Comparison of ENCODE assay signal across 11 cellular contexts in the genomic region with DNA sequence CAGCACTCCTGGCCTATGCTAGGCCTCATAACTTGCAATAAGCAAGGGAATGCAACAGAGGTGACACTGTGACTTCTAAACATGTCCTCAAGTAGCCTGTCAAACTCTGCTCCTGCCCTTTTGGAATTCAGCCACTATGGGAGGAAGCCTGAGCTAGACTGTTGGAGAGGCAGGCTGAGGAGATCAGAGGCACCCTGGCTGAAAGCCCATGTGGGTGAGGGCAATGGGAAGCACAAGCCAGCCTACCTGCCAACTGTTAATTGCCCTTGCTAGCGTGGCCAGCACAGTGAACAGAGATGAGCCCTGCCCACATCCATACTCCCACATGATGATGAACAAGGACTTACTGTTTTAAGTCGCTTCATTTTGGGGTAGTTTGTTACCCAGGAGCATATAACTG. TPM values are rescaled to one million over a fixed set of nuclear protein-coding genes. Genes with fewer than 3 reads are reported as not detected.
DNase-seq lines count a peak whose midpoint lies in the region; ATAC-seq and TF ChIP-seq lines count a peak whose summit lies in the region.
"Had no signal": no experiment of that assay in that cellular context is flagged by ENCODE, and none has a peak within 500 bp of the region (broad histone marks: within the 10 kb centered on the region; RNA-seq: fewer than 3 reads in every experiment).

No MANE protein-coding gene starts in this region.

- in situ Hi-C loops in G401 (cut with HindIII; ENCODE audit: low sequenced_read_pairs) = no loop called here

- DNase-seq in G401 (ENCODE audit: low spot score) (peak; percentile 92), WTC11 (ENCODE audit: low spot score) (no peak), left ventricle myocardium superior (peak; percentile 84), NCI-H2107 treated with DMSO at 0.1 percent for 48 hours (lab: John Stamatoyannopoulos, UW; ENCODE audit: unreplicated experiment) (no peak)
- DNase-seq in activated CD4-positive, alpha-beta T cell treated with anti-CD3 and anti-CD28 coated beads, Interleukin-2, amount 50 U/mL, for 4 hours = no peak
- DNase-seq: effector memory CD4-positive, alpha-beta T cell; stimulated activated naive CD4-positive, alpha-beta T cell treated with Interleukin-2 at 50 U/mL for 16 hours had no signal

- peaks cover 4% of the 10 kb centered on the region for H3K4me1 ChIP-seq in rectal smooth muscle tissue (ENCODE audit: control insufficient read depth, insufficient read depth, low read length)

- ATAC-seq in WTC11 (no peak), left ventricle myocardium superior (peak; percentile 95), HG03469 (IDR thresholded peaks at IDR 0.05; ENCODE audit: unreplicated experiment) (no peak), HG03521 (IDR thresholded peaks at IDR 0.05; ENCODE audit: unreplicated experiment) (no peak)

- POLR2A ChIA-PET in WTC11 (lab: Charles Lee) = interaction anchor here (0.7 kb wide), 1 partner anchor 46 kb away, joined by 4 read pairs; no protein-coding TSS in a partner anchor

- peaks cover 24% of the 10 kb centered on the region for H3K4me1 Mint-ChIP-seq in WTC11

- no peak for TF ChIP-seq CTCF in WTC11 (IDR thresholded peaks at IDR 0.05)

- no peak overlapping the region for H3K27ac ChIP-seq in rectal smooth muscle tissue (ENCODE audit: low read depth, low read length)
- H3K27ac ChIP-seq: ovary had no signal

- H3K27ac Mint-ChIP-seq in WTC11 = peak overlapping the region; percentile 65; the same call in 1 of the 2 replicates

- H3K36me3 Mint-ChIP-seq in WTC11 = peaks cover 56% of the 10 kb centered on the region

- H3K9me3 Mint-ChIP-seq in WTC11 = peaks cover 22% of the 10 kb centered on the region

- no peak overlapping the region for H3K4me3 Mint-ChIP-seq in WTC11

- peak overlapping the region; percentile 6 for H3K9ac ChIP-seq in rectal smooth muscle tissue (ENCODE audit: low read length)

- no peak overlapping the region for H3K4me3 ChIP-seq in rectal smooth muscle tissue (ENCODE audit: low read length)
- H3K4me3 ChIP-seq: ovary had no signal

- H3K27me3 Mint-ChIP-seq in WTC11 (ENCODE audit: low read depth) = no peaks in the 10 kb centered on the region

- intact Hi-C loops in left ventricle myocardium superior (cut with micrococcal nuclease) = no loop called here

- CTCF ChIA-PET in WTC11 (lab: Charles Lee) = interaction anchor here (1.1 kb wide), 1 partner anchor 14 kb away, joined by 3 read pairs; no protein-coding TSS in a partner anchor

- H3K27me3 ChIP-seq in rectal smooth muscle tissue (ENCODE audit: control insufficient read depth, insufficient read depth, low read length) = no peaks in the 10 kb centered on the region
- H3K27me3 ChIP-seq: ovary had no signal

- peaks cover 8% of the 10 kb centered on the region for H3K36me3 ChIP-seq in rectal smooth muscle tissue (ENCODE audit: control insufficient read depth, insufficient read depth, low read length)
- H3K36me3 ChIP-seq: ovary had no signal

TF ChIP-seq in WTC11, 78 proteins besides CTCF, POLR2A, EP300 and RAD21:
- TF ChIP-seq, protein P1, sequence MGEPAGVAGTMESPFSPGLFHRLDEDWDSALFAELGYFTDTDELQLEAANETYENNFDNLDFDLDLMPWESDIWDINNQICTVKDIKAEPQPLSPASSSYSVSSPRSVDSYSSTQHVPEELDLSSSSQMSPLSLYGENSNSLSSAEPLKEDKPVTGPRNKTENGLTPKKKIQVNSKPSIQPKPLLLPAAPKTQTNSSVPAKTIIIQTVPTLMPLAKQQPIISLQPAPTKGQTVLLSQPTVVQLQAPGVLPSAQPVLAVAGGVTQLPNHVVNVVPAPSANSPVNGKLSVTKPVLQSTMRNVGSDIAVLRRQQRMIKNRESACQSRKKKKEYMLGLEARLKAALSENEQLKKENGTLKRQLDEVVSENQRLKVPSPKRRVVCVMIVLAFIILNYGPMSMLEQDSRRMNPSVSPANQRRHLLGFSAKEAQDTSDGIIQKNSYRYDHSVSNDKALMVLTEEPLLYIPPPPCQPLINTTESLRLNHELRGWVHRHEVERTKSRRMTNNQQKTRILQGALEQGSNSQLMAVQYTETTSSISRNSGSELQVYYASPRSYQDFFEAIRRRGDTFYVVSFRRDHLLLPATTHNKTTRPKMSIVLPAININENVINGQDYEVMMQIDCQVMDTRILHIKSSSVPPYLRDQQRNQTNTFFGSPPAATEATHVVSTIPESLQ (CRISPR knock-in tag; IDR thresholded peaks at IDR 0.05) = no peak
- no peak for TF ChIP-seq CREB1 (CRISPR knock-in tag; IDR thresholded peaks at IDR 0.05)
- no peak for TF ChIP-seq HMGA2 (CRISPR knock-in tag; IDR thresholded peaks at IDR 0.05)

RNA-seq across cellular contexts. Expression of a gene that starts 17.7 kb away (rescaled TPM):
- 306 and 351 TPM in 2 replicates for total RNA-seq in G401 (2014; rRNA removed; shearing (Covaris generic))
- 339 to 383 TPM (median 360 TPM) in 3 replicates for total RNA-seq in WTC11 (2021)
- 172 TPM for total RNA-seq in left ventricle myocardium superior

RNA-seq across cellular contexts. Expression of a gene that starts 41.9 kb away (rescaled TPM):
- total RNA-seq in G401 (2014; rRNA removed; shearing (Covaris generic)) = not detected in 2 replicates
- total RNA-seq in WTC11 (2021) = 0.87 to 2.1 TPM (median 1.9 TPM) in 3 replicates
- total RNA-seq in left ventricle myocardium superior = not detected

RNA-seq across cellular contexts. Expression of a gene that starts 45.9 kb away (rescaled TPM):
- total RNA-seq in G401 (2014; rRNA removed; shearing (Covaris generic)) = 5.3 and 13.7 TPM in 2 replicates
- total RNA-seq in WTC11 (2021) = 15.0 to 21.9 TPM (median 20.0 TPM) in 3 replicates
- total RNA-seq in left ventricle myocardium superior = 1.7 TPM

Comparison
In these comparisons a context has a peak if more than half of its experiments do, and no peak if none do; other contexts are left out.
1. DNase-seq: peak in G401 (single experiment) and left ventricle myocardium superior (single experiment); none in WTC11 (single experiment), activated CD4-positive, alpha-beta T cell treated with anti-CD3 and anti-CD28 coated beads, Interleukin-2, amount 50 U/mL, for 4 hours (0 of 2) and NCI-H2107 treated with DMSO at 0.1 percent for 48 hours (single experiment).